In the genomic region with DNA sequence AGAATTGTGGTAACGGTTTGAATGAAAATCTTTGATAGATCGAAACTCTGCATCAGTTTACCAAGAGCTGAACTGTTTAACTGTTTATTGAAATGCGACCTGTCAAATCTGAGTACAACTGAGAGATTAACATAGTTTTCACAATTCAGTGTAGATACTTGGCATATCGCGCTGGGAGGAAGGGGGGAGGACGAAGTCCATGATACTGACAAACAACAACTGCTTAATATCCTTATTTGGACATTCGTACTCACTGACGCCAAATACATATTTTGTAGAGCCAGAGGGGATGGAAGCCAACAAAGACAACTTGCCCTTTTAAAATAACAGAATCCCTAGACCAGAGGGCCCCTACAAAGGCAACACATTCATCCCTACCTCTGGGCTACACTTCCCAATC, we compare ENCODE assay signal across 27 cellular contexts.
DNase-seq lines count a peak whose midpoint lies in the region; ATAC-seq, FAIRE-seq and TF ChIP-seq lines count a peak whose summit lies in the region.
"Had no signal": no experiment of that assay in that cellular context is flagged by ENCODE, and none has a peak within 500 bp of the region (broad histone marks: within the 10 kb centered on the region; RNA-seq: fewer than 3 reads in every experiment).

No MANE protein-coding gene starts in this region.

- WGBS in liver = 41% methylated on average over 8 of the region's 8 CpGs
- WGBS in HepG2 (ENCODE audit: low lambda C conversion rate) = 57% methylated on average over 8 of the region's 8 CpGs
- WGBS in pancreas, 2 donors = 46 to 61% methylated on average over 8 of the region's 8 CpGs
- WGBS in aorta, 2 donors = 68 to 78% methylated on average over 8 of the region's 8 CpGs

- H4K20me1 ChIP-seq in HepG2 (ENCODE audit: insufficient read depth, low read length) = no peaks in the 10 kb centered on the region
- H4K20me1 ChIP-seq in keratinocyte (ENCODE audit: control insufficient read depth, extremely low read depth, insufficient read depth, low read length) = no peaks in the 10 kb centered on the region

- H3K4me2 ChIP-seq in HepG2 (ENCODE audit: low read depth, low read length) = no peak overlapping the region
- no peak overlapping the region for H3K4me2 ChIP-seq in keratinocyte (ENCODE audit: control insufficient read depth, extremely low read depth, insufficient read depth, low read depth, low read length)

- ATAC-seq in HepG2 (no peak), pancreas (peak in 3 of 4 donors; percentile 19 to 47 (median 46)), aorta (ENCODE audit: low FRiP score) (peak; percentile 31)
- ATAC-seq: K562; stimulated activated naive B cell treated with anti-CD40 and anti-IgM and Interleukin-4, amounts not matched to agents 10 μg/mL and 1 μg/mL and 100 μg/mL, for 72 hours; WTC11 had no signal

- DNase-seq in HepG2 (ENCODE audit: low spot score) (no peak), keratinocyte (ENCODE audit: low read depth, low spot score) (no peak), pancreas (no peak), aorta (no peak), AG08395 (ENCODE audit: low spot score) (no peak)
- DNase-seq in activated T-cell treated with anti-CD3 and anti-CD28 coated beads, Interleukin-2, amount 50 U/mL, for 1 hour = no peak
- no peak for DNase-seq in activated CD4-positive, CD25-positive, alpha-beta regulatory T cell treated with anti-CD3 and anti-CD28 coated beads, Interleukin-2, amount 50 U/mL, for 72 hours
- DNase-seq: activated CD4-positive, alpha-beta T cell treated with anti-CD3 and anti-CD28 coated beads, Interleukin-2, amount 50 U/mL, for 4 hours; activated effector memory CD4-positive, alpha-beta T cell treated with anti-CD3 and anti-CD28 coated beads, Interleukin-2, amount 50 U/mL, for 16 hours; Caco-2; HCEC 1CT; mammary epithelial cell; MM.1S; NCI-H2171 treated with DMSO at 0.1 percent for 48 hours; NCI-H69; small intestine; stimulated activated naive B cell treated with anti-CD40 and anti-IgM and Interleukin-4, amounts not matched to agents 10 μg/mL and 1 μg/mL and 100 μg/mL, for 72 hours; T1000; tibial artery had no signal

- dilution Hi-C loops in keratinocyte (cut with MboI; ENCODE audit: extremely low pct_ligation_motif_present, low sequenced_read_pairs) = no loop called here

- H3K27me3 ChIP-seq in liver (ENCODE audit: control insufficient read depth in 4 of 4, insufficient read depth in 4 of 4, low read length in 3 of 4) (no peaks in the 10 kb centered on the region), HepG2 (ENCODE audit: control insufficient read depth in 1 of 2, insufficient read depth in 2 of 2, low read length in 2 of 2) (no peaks in the 10 kb centered on the region), keratinocyte (ENCODE audit: control insufficient read depth, extremely low read depth, insufficient read depth, low read length) (no peaks in the 10 kb centered on the region), pancreas (no peaks in the 10 kb centered on the region), aorta (ENCODE audit: control insufficient read depth in 1 of 2, insufficient read depth in 2 of 2, low read length in 1 of 2) (no peaks in the 10 kb centered on the region)
- H3K27me3 ChIP-seq: adrenal gland, breast epithelium, tibial artery had no signal

- no peak for TF ChIP-seq EP300 in HepG2 (IDR thresholded peaks at IDR 0.05; ENCODE audit: low read depth in 2 of 2, low read length in 2 of 2)
- no peak for TF ChIP-seq EP300 in HepG2 (CRISPR knock-in tag; IDR thresholded peaks at IDR 0.05; ENCODE audit: borderline replicate concordance)

- TF ChIP-seq POLR2A in HepG2 (IDR thresholded peaks at IDR 0.05; ENCODE audit: insufficient read depth in 1 of 2, low read depth in 2 of 2, low read length in 2 of 2) = no peak

- H3K9ac ChIP-seq in liver (ENCODE audit: low read depth in 1 of 2, low read length in 2 of 2) (no peak overlapping the region), HepG2 (ENCODE audit: insufficient read depth, low read depth, low read length) (no peak overlapping the region), keratinocyte (ENCODE audit: control insufficient read depth, extremely low read depth, insufficient read depth, low read length) (no peak overlapping the region)
- H3K9ac ChIP-seq: parathyroid adenoma had no signal

- H3K4me1 ChIP-seq in liver (ENCODE audit: control insufficient read depth in 4 of 4, insufficient read depth in 4 of 4, low read length in 3 of 4) = peaks cover 0 to 13% (median 9%) of the 10 kb centered on the region in 4 donors
- H3K4me1 ChIP-seq in HepG2 (ENCODE audit: insufficient read depth, low read length) = no peaks in the 10 kb centered on the region
- H3K4me1 ChIP-seq in keratinocyte (ENCODE audit: control insufficient read depth, extremely low read depth, insufficient read depth, low read length) = no peaks in the 10 kb centered on the region
- peaks cover 0 to 3% (median 0%) of the 10 kb centered on the region in 3 donors for H3K4me1 ChIP-seq in pancreas
- H3K4me1 ChIP-seq in aorta (ENCODE audit: control insufficient read depth in 1 of 2, insufficient read depth in 2 of 2, low read length in 2 of 2) = peaks cover 0 to 1% of the 10 kb centered on the region in 2 donors
- H3K4me1 ChIP-seq: breast epithelium, Caco-2, parathyroid adenoma had no signal

- TF ChIP-seq RAD21 in liver (IDR thresholded peaks at IDR 0.05) (peak in 1 of 2 donors; percentile 42), HepG2 (CRISPR knock-in tag; IDR thresholded peaks at IDR 0.05) (no peak)

- no peaks in the 10 kb centered on the region for H3K9me1 ChIP-seq in keratinocyte (ENCODE audit: control insufficient read depth, extremely low read depth, insufficient read depth, low read length)

- H3K9me3 ChIP-seq in liver (ENCODE audit: control insufficient read depth in 4 of 4, low read length in 3 of 4) (no peaks in the 10 kb centered on the region), HepG2 (ENCODE audit: low read length) (no peaks in the 10 kb centered on the region), keratinocyte (ENCODE audit: control insufficient read depth, low read depth, low read length) (no peaks in the 10 kb centered on the region), pancreas (no peaks in the 10 kb centered on the region), aorta (ENCODE audit: control insufficient read depth, low read length) (no peaks in the 10 kb centered on the region)
- H3K9me3 ChIP-seq: adrenal gland, breast epithelium, Caco-2, tibial artery had no signal

- H3K79me2 ChIP-seq in HepG2 (ENCODE audit: insufficient read depth, low read length) (no peaks in the 10 kb centered on the region), keratinocyte (ENCODE audit: control insufficient read depth, insufficient read depth, low read length) (no peaks in the 10 kb centered on the region)
- H3K79me2 ChIP-seq: parathyroid adenoma had no signal

- FAIRE-seq in HepG2 (lab: Jason Lieb, UNC) (no peak), keratinocyte (lab: Jason Lieb, UNC) (peak; percentile 65), pancreas (lab: Jason Lieb, UNC) (no peak)
- FAIRE-seq: A204.1, GM12892, K562, small intestine had no signal

- TF ChIP-seq CTCF in liver (IDR thresholded peaks at IDR 0.05; ENCODE audit: low read depth, low read length, missing input control) (no peak), HepG2 (CRISPR knock-in tag; IDR thresholded peaks at IDR 0.05) (no peak), keratinocyte (optimal IDR thresholded peaks at IDR 0.05 in 1 of 3, IDR thresholded peaks at IDR 0.05 in 1 of 3, conservative IDR thresholded peaks at IDR 0.05 in 1 of 3; ENCODE audit: extremely low read depth in 1 of 3, insufficient read depth in 2 of 3, low read length in 3 of 3) (no peak), pancreas (IDR thresholded peaks at IDR 0.05) (no peak)

- CTCF ChIA-PET in HepG2 (lab: Yijun Ruan, JAX; ENCODE audit: low intra/inter-chr PET ratio, low total read pairs) = no interaction called here

- H3K36me3 ChIP-seq in liver (ENCODE audit: control insufficient read depth in 4 of 4, insufficient read depth in 3 of 4, low read depth in 1 of 4, low read length in 3 of 4) (no peaks in the 10 kb centered on the region), HepG2 (replicated peaks in 1 of 2; ENCODE audit: control insufficient read depth in 1 of 2, insufficient read depth in 2 of 2, low read length in 2 of 2) (no peaks in the 10 kb centered on the region), keratinocyte (ENCODE audit: control insufficient read depth in 2 of 2, extremely low read depth in 1 of 2, insufficient read depth in 2 of 2, low read length in 2 of 2) (no peaks in the 10 kb centered on the region), pancreas (no peaks in the 10 kb centered on the region), aorta (ENCODE audit: control insufficient read depth in 1 of 2, insufficient read depth in 2 of 2, low read length in 1 of 2) (no peaks in the 10 kb centered on the region)
- H3K36me3 ChIP-seq: adrenal gland, breast epithelium, tibial artery had no signal

- intact Hi-C loops in HepG2 (cut with micrococcal nuclease; ENCODE audit: unreplicated experiment) (no loop called here), pancreas (cut with DNase I) (no loop called here), aorta (cut with DNase I) (loop anchor here in 1 of 2 donors (10.0 kb wide), 1 partner anchor 112 kb away; no protein-coding TSS in a partner anchor)

- H3K27ac ChIP-seq in liver (ENCODE audit: low read depth in 1 of 2, low read length in 2 of 2) = peak overlapping the region; percentile 64 to 71
- no peak overlapping the region for H3K27ac ChIP-seq in HepG2 (ENCODE audit: extremely low read length, insufficient read depth, low read length)
- H3K27ac ChIP-seq in keratinocyte (ENCODE audit: control insufficient read depth, insufficient read depth, low read length) = no peak overlapping the region
- H3K27ac ChIP-seq in pancreas = no peak overlapping the region
- no peak overlapping the region for H3K27ac ChIP-seq in aorta (ENCODE audit: low read depth in 1 of 2, low read length in 2 of 2)
- H3K27ac ChIP-seq: parathyroid adenoma had no signal

- no peak overlapping the region for H2AFZ ChIP-seq in HepG2 (ENCODE audit: low read length)
- H2AFZ ChIP-seq in keratinocyte (ENCODE audit: control insufficient read depth, low read length) = no peak overlapping the region
- H2AFZ ChIP-seq: parathyroid adenoma had no signal

- no TSS peak for BruUV-seq in HepG2 (replicated peaks; lab: Mats Ljungman, UMichigan)

- in situ Hi-C loops in HepG2 (cut with HindIII; ENCODE audit: extremely low pct_ligation_motif_present, low pct_unique_long_range_greater_than_20kb) = no loop called here

- POLR2A ChIA-PET in HepG2 (lab: Yijun Ruan, JAX) = no interaction called here

- no peak overlapping the region for H3K4me3 ChIP-seq in liver (ENCODE audit: low read depth in 1 of 3, low read length in 3 of 3)
- no peak overlapping the region for H3K4me3 ChIP-seq in HepG2 (replicated peaks in 1 of 3; ENCODE audit: insufficient read depth in 1 of 3, low read depth in 2 of 3, low read length in 3 of 3)
- H3K4me3 ChIP-seq in keratinocyte (ENCODE audit: control insufficient read depth in 2 of 3, extremely low read depth in 1 of 3, insufficient read depth in 2 of 3, low read depth in 1 of 3, low read length in 3 of 3) = no peak overlapping the region
- no peak overlapping the region for H3K4me3 ChIP-seq in pancreas
- no peak overlapping the region for H3K4me3 ChIP-seq in aorta (ENCODE audit: low read length in 2 of 2)
- H3K4me3 ChIP-seq: adrenal gland, breast epithelium, K562, tibial artery had no signal

TF ChIP-seq in liver, 16 proteins besides CTCF, POLR2A, EP300 and RAD21 (continues in another document):
- TF ChIP-seq SP1 (IDR thresholded peaks at IDR 0.05) (peak; percentile 83), YY1 (IDR thresholded peaks at IDR 0.05) (peak; percentile 27)

TF ChIP-seq in HepG2, 621 proteins besides CTCF, POLR2A, EP300 and RAD21 (continues in another document):
- no peak for TF ChIP-seq ZNF264 (CRISPR knock-in tag; IDR thresholded peaks at IDR 0.05)

Comparison
In these comparisons a context has a peak if more than half of its experiments do, and no peak if none do; other contexts are left out.
1. H3K27ac ChIP-seq: peak in liver (2 of 2); none in HepG2 (single experiment), keratinocyte (single experiment), pancreas (0 of 4) and aorta (0 of 2).